In genomic region chr17:39197380-39198185, GRCh38 we compare ENCODE assay signal across 8 cellular contexts. TPM values are rescaled to one million over a fixed set of nuclear protein-coding genes. Genes with fewer than 3 reads are reported as not detected.
DNase-seq lines count a peak whose midpoint lies in the region; ATAC-seq lines count a peak whose summit lies in the region.

TSS of gene CACNB1 (minus strand) at chr17:39197669. CDS start at chr17:39197495, 174 bp downstream.

- peaks cover 64 to 75% (median 72%) of the 10 kb centered on the region in 10 experiments for H3K4me1 ChIP-seq in BLaER1 treated with 17β-estradiol and CSF1 and Interleukin-3, amounts not matched to agents 10 nM and 100 nM
- H3K4me1 ChIP-seq in HAP-1, result peaks cover 20% of the 10 kb centered on the region

- no peaks in the 10 kb centered on the region for H3K27me3 Mint-ChIP-seq in activated CD8-positive, alpha-beta T cell treated with anti-CD3 and anti-CD28 coated beads, Interleukin-2, amount 10 ng/mL, durations not matched to agents 7 days and 5 days (ENCODE audit: low read depth)

- no peaks in the 10 kb centered on the region for H3K9me3 Mint-ChIP-seq in activated CD8-positive, alpha-beta T cell treated with anti-CD3 and anti-CD28 coated beads, Interleukin-2, amount 10 ng/mL, durations not matched to agents 7 days and 5 days (ENCODE audit: insufficient read depth)

- H3K4me1 Mint-ChIP-seq in activated CD8-positive, alpha-beta T cell treated with anti-CD3 and anti-CD28 coated beads, Interleukin-2, amount 10 ng/mL, durations not matched to agents 7 days and 5 days (ENCODE audit: low read depth), result peaks cover 67% of the 10 kb centered on the region

- peaks cover 33% of the 10 kb centered on the region for H3K36me3 Mint-ChIP-seq in activated CD8-positive, alpha-beta T cell treated with anti-CD3 and anti-CD28 coated beads, Interleukin-2, amount 10 ng/mL, durations not matched to agents 7 days and 5 days (ENCODE audit: low read depth)

- H3K27me3 ChIP-seq in BLaER1 treated with 17β-estradiol and CSF1 and Interleukin-3, amounts not matched to agents 10 nM and 100 nM, result no peaks in the 10 kb centered on the region
- H3K27me3 ChIP-seq in HAP-1 (ENCODE audit: low read depth), result no peaks in the 10 kb centered on the region

- peaks cover 29 to 36% (median 35%) of the 10 kb centered on the region in 11 experiments for H3K36me3 ChIP-seq in BLaER1 treated with 17β-estradiol and CSF1 and Interleukin-3, amounts not matched to agents 10 nM and 100 nM
- peaks cover 30% of the 10 kb centered on the region for H3K36me3 ChIP-seq in HAP-1 (replicated peaks)

- CTCF ChIA-PET in activated CD8-positive, alpha-beta T cell treated with anti-CD3 and anti-CD28 coated beads, Interleukin-2, amount 10 ng/mL, durations not matched to agents 7 days and 5 days (lab: Charles Lee), result interaction anchor here (0.6 to 6.9 kb wide), 4 partner anchors 23 to 556 kb away, joined by 3 to 50 read pairs (median 19); no protein-coding TSS in a partner anchor

- POLR2A ChIA-PET in activated CD8-positive, alpha-beta T cell treated with anti-CD3 and anti-CD28 coated beads, Interleukin-2, amount 10 ng/mL, durations not matched to agents 7 days and 5 days (lab: Charles Lee), result no interaction called here

- in situ Hi-C loops in HAP-1 (cut with MboI; ENCODE audit: low sequenced_read_pairs), result no loop called here

- peak; percentile 81 to 93 for DNase-seq in HAP-1 (ENCODE audit: low spot score in 2 of 2)
- peak; percentile 72 for DNase-seq in NCI-H748 treated with DMSO at 0.1 percent for 48 hours (lab: John Stamatoyannopoulos, UW)
- peak; percentile 79 for DNase-seq in activated CD8-positive, alpha-beta T cell treated with anti-CD3 and anti-CD28 coated beads, Interleukin-2, amount 10 ng/mL, durations not matched to agents 7 days and 5 days
- peak; percentile 67 for DNase-seq in effector CD4-positive, alpha-beta T cell
- DNase-seq in lung microvascular endothelial cell (ENCODE audit: low read depth in 2 of 2), result peak; percentile 53 to 64
- DNase-seq in stimulated activated CD4-positive, alpha-beta T cell treated with anti-CD3 and anti-CD28 coated beads, TNF-alpha, amount 100 ng/mL, for 1 hour (ENCODE audit: low read depth in 3 of 3, low spot score in 1 of 3), result peak; percentile 16 to 59 (median 29)

- no peaks in the 10 kb centered on the region for H3K9me3 ChIP-seq in BLaER1 treated with 17β-estradiol and CSF1 and Interleukin-3, amounts not matched to agents 10 nM and 100 nM (replicated peaks in 1 of 11)
- H3K9me3 ChIP-seq in HAP-1, result no peaks in the 10 kb centered on the region

- peak within 1 kb of the TSS; percentile 99 for H3K4me3 Mint-ChIP-seq in activated CD8-positive, alpha-beta T cell treated with anti-CD3 and anti-CD28 coated beads, Interleukin-2, amount 10 ng/mL, durations not matched to agents 7 days and 5 days

- peak within 1 kb of the TSS; percentile 76 to 99 (median 89) for H3K9ac ChIP-seq in BLaER1 treated with 17β-estradiol and CSF1 and Interleukin-3, amounts not matched to agents 10 nM and 100 nM

- peaks cover 19 to 56% (median 48%) of the 10 kb centered on the region in 11 experiments for H4K20me1 ChIP-seq in BLaER1 treated with 17β-estradiol and CSF1 and Interleukin-3, amounts not matched to agents 10 nM and 100 nM

- peak within 1 kb of the TSS; percentile 61 to 84 (median 80) for H3K4me3 ChIP-seq in BLaER1 treated with 17β-estradiol and CSF1 and Interleukin-3, amounts not matched to agents 10 nM and 100 nM
- peak within 1 kb of the TSS; percentile 67 for H3K4me3 ChIP-seq in HAP-1

- peak within 1 kb of the TSS; percentile 97 for H3K27ac Mint-ChIP-seq in activated CD8-positive, alpha-beta T cell treated with anti-CD3 and anti-CD28 coated beads, Interleukin-2, amount 10 ng/mL, durations not matched to agents 7 days and 5 days

- peak; percentile 67 for ATAC-seq in activated CD8-positive, alpha-beta T cell treated with anti-CD3 and anti-CD28 coated beads, Interleukin-2, amount 10 ng/mL, durations not matched to agents 7 days and 5 days
- ATAC-seq in HG02870 (IDR thresholded peaks at IDR 0.05; ENCODE audit: unreplicated experiment), result no peak

- H3K4me2 ChIP-seq in BLaER1 treated with 17β-estradiol and CSF1 and Interleukin-3, amounts not matched to agents 10 nM and 100 nM, result peak within 1 kb of the TSS; percentile 79 to 98 (median 93)

- H3K27ac ChIP-seq in BLaER1 treated with 17β-estradiol and CSF1 and Interleukin-3, amounts not matched to agents 10 nM and 100 nM, result peak within 1 kb of the TSS in 10 of 11 experiments; percentile 78 to 100 (median 99); a peak in 20 of 22 replicates

RNA-seq across cellular contexts. Expression of gene CACNB1, which starts in this region (rescaled TPM):
- total RNA-seq in activated CD8-positive, alpha-beta T cell treated with anti-CD3 and anti-CD28 coated beads, Interleukin-2, amount 10 ng/mL, durations not matched to agents 7 days and 5 days, result 10 to 100 TPM; 22.1 to 23.2 TPM
- total RNA-seq in lung microvascular endothelial cell, result 0.65 and 0.99 TPM in 2 replicates

Comparison
In these comparisons a context has a peak if more than half of its experiments do, and no peak if none do; other contexts are left out.
1. RNA of gene CACNB1 (total RNA-seq): 22.1 to 23.2 TPM in activated CD8-positive, alpha-beta T cell treated with anti-CD3 and anti-CD28 coated beads, Interleukin-2, amount 10 ng/mL, durations not matched to agents 7 days and 5 days; 0.65 to 0.99 TPM in lung microvascular endothelial cell; every median in the first group is over 10 times any median in the second.
2. Peak in DNase-seq in lung microvascular endothelial cell; RNA of the gene not detected or under 1 TPM.
3. DNase-seq: peak in every context shown above with its lines; median percentile 87 in HAP-1; 79 in activated CD8-positive, alpha-beta T cell treated with anti-CD3 and anti-CD28 coated beads, Interleukin-2, amount 10 ng/mL, durations not matched to agents 7 days and 5 days; 72 in NCI-H748 treated with DMSO at 0.1 percent for 48 hours; 67 in effector CD4-positive, alpha-beta T cell; 58 in lung microvascular endothelial cell; 29 in stimulated activated CD4-positive, alpha-beta T cell treated with anti-CD3 and anti-CD28 coated beads, TNF-alpha, amount 100 ng/mL, for 1 hour.